Comparison of ENCODE assay signal across 2 cellular contexts in genomic region chr11:28227460-28227859, GRCh38.
TF ChIP-seq lines count a peak whose summit lies in the region.

No MANE protein-coding gene starts in this region.

TF ChIP-seq in SK-N-SH, 30 proteins besides CTCF, POLR2A, EP300 and RAD21 (continued from another document):
- TF ChIP-seq, protein P1, sequence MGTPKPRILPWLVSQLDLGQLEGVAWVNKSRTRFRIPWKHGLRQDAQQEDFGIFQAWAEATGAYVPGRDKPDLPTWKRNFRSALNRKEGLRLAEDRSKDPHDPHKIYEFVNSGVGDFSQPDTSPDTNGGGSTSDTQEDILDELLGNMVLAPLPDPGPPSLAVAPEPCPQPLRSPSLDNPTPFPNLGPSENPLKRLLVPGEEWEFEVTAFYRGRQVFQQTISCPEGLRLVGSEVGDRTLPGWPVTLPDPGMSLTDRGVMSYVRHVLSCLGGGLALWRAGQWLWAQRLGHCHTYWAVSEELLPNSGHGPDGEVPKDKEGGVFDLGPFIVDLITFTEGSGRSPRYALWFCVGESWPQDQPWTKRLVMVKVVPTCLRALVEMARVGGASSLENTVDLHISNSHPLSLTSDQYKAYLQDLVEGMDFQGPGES (IDR thresholded peaks at IDR 0.05; ENCODE audit: low read depth, low read length) = no peak
- TF ChIP-seq SMC3 (IDR thresholded peaks at IDR 0.05; ENCODE audit: low read depth, low read length) = no peak
TF ChIP-seq in SK-N-SH: peak in this region for 0.

TF ChIP-seq in SK-N-SH treated with all-trans-retinoic acid at 6 μM for 48 hours, 23 proteins besides CTCF, POLR2A, EP300 and RAD21 (continued from another document):
- TF ChIP-seq, protein P2, sequence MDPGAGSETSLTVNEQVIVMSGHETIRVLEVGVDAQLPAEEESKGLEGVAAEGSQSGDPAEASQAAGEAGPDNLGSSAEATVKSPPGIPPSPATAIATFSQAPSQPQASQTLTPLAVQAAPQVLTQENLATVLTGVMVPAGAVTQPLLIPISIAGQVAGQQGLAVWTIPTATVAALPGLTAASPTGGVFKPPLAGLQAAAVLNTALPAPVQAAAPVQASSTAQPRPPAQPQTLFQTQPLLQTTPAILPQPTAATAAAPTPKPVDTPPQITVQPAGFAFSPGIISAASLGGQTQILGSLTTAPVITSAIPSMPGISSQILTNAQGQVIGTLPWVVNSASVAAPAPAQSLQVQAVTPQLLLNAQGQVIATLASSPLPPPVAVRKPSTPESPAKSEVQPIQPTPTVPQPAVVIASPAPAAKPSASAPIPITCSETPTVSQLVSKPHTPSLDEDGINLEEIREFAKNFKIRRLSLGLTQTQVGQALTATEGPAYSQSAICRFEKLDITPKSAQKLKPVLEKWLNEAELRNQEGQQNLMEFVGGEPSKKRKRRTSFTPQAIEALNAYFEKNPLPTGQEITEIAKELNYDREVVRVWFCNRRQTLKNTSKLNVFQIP (CRISPR knock-in tag; IDR thresholded peaks at IDR 0.05; ENCODE audit: borderline replicate concordance, low read depth) = no peak
- TF ChIP-seq PPARA (CRISPR knock-in tag; IDR thresholded peaks at IDR 0.05; ENCODE audit: borderline replicate concordance) = no peak
- TF ChIP-seq ZNF565 (CRISPR knock-in tag; conservative IDR thresholded peaks at IDR 0.05; ENCODE audit: low read depth) = no peak
- no peak for TF ChIP-seq SNAI2 (CRISPR knock-in tag; IDR thresholded peaks at IDR 0.05)
- TF ChIP-seq TOX (CRISPR knock-in tag; IDR thresholded peaks at IDR 0.05; ENCODE audit: borderline replicate concordance) = no peak
